Comparison of ENCODE assay signal across 11 cellular contexts in the genomic region with DNA sequence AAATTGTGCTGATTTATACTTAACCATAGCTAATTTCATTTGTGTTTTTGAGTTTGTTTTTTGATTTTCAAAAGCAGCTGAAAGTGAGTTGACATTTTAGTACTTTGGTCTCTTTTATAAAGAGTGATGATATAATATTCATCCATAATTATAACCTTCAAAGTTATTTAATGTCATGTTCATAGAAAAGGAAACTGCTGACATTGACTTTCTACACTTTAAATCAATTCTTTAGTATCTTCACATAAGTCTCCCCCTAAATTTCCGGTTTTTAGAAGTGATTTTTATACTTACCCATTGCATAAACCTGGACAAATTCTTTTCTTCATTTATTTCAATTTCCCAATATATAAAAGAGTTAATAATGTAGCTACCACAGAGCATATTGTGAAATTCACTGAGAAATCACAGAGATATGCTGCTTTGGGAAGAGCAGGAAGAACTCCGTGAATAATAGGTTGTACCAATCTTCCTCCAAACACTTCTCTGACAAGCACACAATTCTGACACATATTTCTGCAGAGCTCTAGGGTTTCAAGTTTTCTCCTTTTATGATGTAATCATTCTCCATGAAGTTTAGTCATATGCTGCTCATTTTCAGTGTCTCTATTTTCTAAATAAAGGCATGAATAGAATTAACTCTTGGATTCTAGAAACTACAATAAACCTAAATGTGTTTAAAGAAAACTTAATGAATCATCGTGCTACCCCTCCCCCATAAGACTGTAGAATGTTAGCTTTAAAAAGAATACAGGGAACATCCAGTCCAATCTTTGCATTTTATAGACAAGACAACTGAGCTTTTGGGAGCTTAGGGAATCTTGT. TPM values are rescaled to one million over a fixed set of nuclear protein-coding genes. Genes with fewer than 3 reads are reported as not detected.
DNase-seq lines count a peak whose midpoint lies in the region; ATAC-seq, FAIRE-seq and TF ChIP-seq lines count a peak whose summit lies in the region.
"Had no signal": no experiment of that assay in that cellular context is flagged by ENCODE, and none has a peak within 500 bp of the region (broad histone marks: within the 10 kb centered on the region; RNA-seq: fewer than 3 reads in every experiment).

No MANE protein-coding gene starts in this region.

- TF ChIP-seq EP300 in HepG2 (IDR thresholded peaks at IDR 0.05; ENCODE audit: low read depth in 2 of 2, low read length in 2 of 2) (no peak), HepG2 (CRISPR knock-in tag; IDR thresholded peaks at IDR 0.05; ENCODE audit: borderline replicate concordance) (no peak)

- no peak for TF ChIP-seq RAD21 in HepG2 (CRISPR knock-in tag; IDR thresholded peaks at IDR 0.05)

- POLR2A ChIA-PET in AG04449 (lab: Yijun Ruan, JAX), result interaction anchor here (0.7 to 1.7 kb wide), 3 partner anchors 13 to 88 kb away, joined by 3 to 12 read pairs (median 5); partner anchors contain the start of gene CDC42BPA
- POLR2A ChIA-PET in HepG2 (lab: Yijun Ruan, JAX), result no interaction called here

- H3K9ac ChIP-seq in mammary epithelial cell (ENCODE audit: insufficient read depth, low read length), result no peak overlapping the region
- no peak overlapping the region for H3K9ac ChIP-seq in HepG2 (ENCODE audit: insufficient read depth, low read depth, low read length)

- peak overlapping the region; percentile 66 for H3K4me2 ChIP-seq in mammary epithelial cell (ENCODE audit: insufficient read depth, low read depth, low read length)
- H3K4me2 ChIP-seq in HepG2 (ENCODE audit: low read depth, low read length), result no peak overlapping the region

- H3K36me3 ChIP-seq in mammary epithelial cell (ENCODE audit: insufficient read depth, low read length) (no peaks in the 10 kb centered on the region), HepG2 (replicated peaks in 1 of 2; ENCODE audit: control insufficient read depth in 1 of 2, insufficient read depth in 2 of 2, low read length in 2 of 2) (no peaks in the 10 kb centered on the region)
- H3K36me3 ChIP-seq: stomach had no signal

- in situ Hi-C loops in mammary epithelial cell (cut with MboI; ENCODE audit: low sequenced_read_pairs in 2 of 2) (no loop called here), HepG2 (cut with HindIII; ENCODE audit: extremely low pct_ligation_motif_present, low pct_unique_long_range_greater_than_20kb) (no loop called here)

- CTCF ChIA-PET in AG04449 (lab: Yijun Ruan, JAX) (interaction anchor here (0.8 to 1.9 kb wide), 2 partner anchors 14 to 23 kb away, joined by 3 to 5 read pairs; no protein-coding TSS in a partner anchor), mammary epithelial cell (lab: Charles Lee; ENCODE audit: low non-redundant PET) (no interaction called here), HepG2 (lab: Yijun Ruan, JAX; ENCODE audit: low intra/inter-chr PET ratio, low total read pairs) (no interaction called here)

- peaks cover 9% of the 10 kb centered on the region for H3K4me1 ChIP-seq in mammary epithelial cell (ENCODE audit: insufficient read depth, low read length)
- H3K4me1 ChIP-seq in HepG2 (ENCODE audit: insufficient read depth, low read length), result no peaks in the 10 kb centered on the region
- H3K4me1 ChIP-seq: stomach had no signal

- no peak overlapping the region for H3K4me3 ChIP-seq in AG04449 (ENCODE audit: low read depth, low read length)
- no peak overlapping the region for H3K4me3 ChIP-seq in mammary epithelial cell (replicated peaks in 1 of 3; ENCODE audit: insufficient read depth in 1 of 3, low read depth in 2 of 3, low read length in 3 of 3)
- no peak overlapping the region for H3K4me3 ChIP-seq in HepG2 (replicated peaks in 1 of 3; ENCODE audit: insufficient read depth in 1 of 3, low read depth in 2 of 3, low read length in 3 of 3)
- H3K4me3 ChIP-seq: stomach had no signal

- FAIRE-seq in HTR-8/SVneo (lab: Jason Lieb, UNC) (no peak), HepG2 (lab: Jason Lieb, UNC) (no peak), GM19239 (lab: Jason Lieb, UNC) (no peak)
- FAIRE-seq: frontal cortex had no signal

- peak overlapping the region; percentile 13 for H3K27ac ChIP-seq in mammary epithelial cell (ENCODE audit: insufficient read depth, low read depth, low read length)
- H3K27ac ChIP-seq in HepG2 (ENCODE audit: extremely low read length, insufficient read depth, low read length), result no peak overlapping the region
- H3K27ac ChIP-seq: stomach had no signal

- TF ChIP-seq CTCF in AG04449 (IDR thresholded peaks at IDR 0.05; ENCODE audit: insufficient read depth, low read length, missing control alignments) (no peak), mammary epithelial cell (conservative IDR thresholded peaks at IDR 0.05 in 1 of 2, IDR thresholded peaks at IDR 0.05 in 1 of 2; ENCODE audit: extremely low read depth in 1 of 2, insufficient read depth in 1 of 2, low read depth in 1 of 2, low read length in 2 of 2) (no peak), HepG2 (CRISPR knock-in tag; IDR thresholded peaks at IDR 0.05) (no peak)

- WGBS in mammary epithelial cell (ENCODE audit: low coverage, missing lambda C conversion rate), result 14% methylated on average over 3 of the region's 3 CpGs
- 2% methylated on average over 3 of the region's 3 CpGs for WGBS in HepG2 (ENCODE audit: low lambda C conversion rate)

- H2AFZ ChIP-seq in mammary epithelial cell (ENCODE audit: low read depth, low read length) (no peak overlapping the region), HepG2 (ENCODE audit: low read length) (no peak overlapping the region)

- dilution Hi-C loops in mammary epithelial cell (cut with HindIII; ENCODE audit: low sequenced_read_pairs), result no loop called here

- BruUV-seq in mammary epithelial cell (replicated peaks; lab: Mats Ljungman, UMichigan), result no TSS peak
- BruUV-seq in HepG2 (replicated peaks; lab: Mats Ljungman, UMichigan), result no TSS peak

- DNase-seq in AG04449 (ENCODE audit: low read depth, low spot score) (peak; percentile 85), HTR-8/SVneo (ENCODE audit: insufficient read length, low spot score) (peak; percentile 62), mammary epithelial cell (peak; percentile 89), HepG2 (ENCODE audit: low spot score) (no peak), NCI-H146 treated with DMSO at 0.1 percent for 48 hours (lab: John Stamatoyannopoulos, UW; ENCODE audit: unreplicated experiment) (no peak), GM19239 (ENCODE audit: insufficient read length, low spot score) (no peak), GM19240 (ENCODE audit: insufficient read length, low spot score) (no peak)
- DNase-seq: activated CD4-positive, alpha-beta T cell treated with anti-CD3 and anti-CD28 coated beads for 36 hours; stomach had no signal

- no peak for TF ChIP-seq POLR2A in HepG2 (IDR thresholded peaks at IDR 0.05; ENCODE audit: insufficient read depth in 1 of 2, low read depth in 2 of 2, low read length in 2 of 2)

- H3K9me3 ChIP-seq in mammary epithelial cell (replicated peaks; ENCODE audit: insufficient read depth, low read length), result no peaks in the 10 kb centered on the region
- no peaks in the 10 kb centered on the region for H3K9me3 ChIP-seq in HepG2 (ENCODE audit: low read length)
- H3K9me3 ChIP-seq: stomach had no signal

- ATAC-seq in HepG2, result no peak
- no peak for ATAC-seq in GM18517 (IDR thresholded peaks at IDR 0.05; ENCODE audit: unreplicated experiment)
- ATAC-seq: activated CD4-positive, alpha-beta T cell treated with anti-CD3 and anti-CD28 coated beads for 36 hours had no signal

- intact Hi-C loops in mammary epithelial cell (cut with micrococcal nuclease), result loop anchor here (1.0 kb wide), 1 partner anchor 26 kb away; the partner anchor contains the start of gene CDC42BPA
- intact Hi-C loops in HepG2 (cut with micrococcal nuclease; ENCODE audit: unreplicated experiment), result no loop called here

- H4K20me1 ChIP-seq in mammary epithelial cell (ENCODE audit: insufficient read depth, low read length), result no peaks in the 10 kb centered on the region
- no peaks in the 10 kb centered on the region for H4K20me1 ChIP-seq in HepG2 (ENCODE audit: insufficient read depth, low read length)

- no peaks in the 10 kb centered on the region for H3K27me3 ChIP-seq in mammary epithelial cell (ENCODE audit: insufficient read depth, low read length)
- no peaks in the 10 kb centered on the region for H3K27me3 ChIP-seq in HepG2 (ENCODE audit: control insufficient read depth in 1 of 2, insufficient read depth in 2 of 2, low read length in 2 of 2)
- H3K27me3 ChIP-seq: stomach had no signal

- H3K79me2 ChIP-seq in mammary epithelial cell (ENCODE audit: insufficient read depth, low read length) (no peaks in the 10 kb centered on the region), HepG2 (ENCODE audit: insufficient read depth, low read length) (no peaks in the 10 kb centered on the region)

TF ChIP-seq in HepG2, 621 proteins besides CTCF, POLR2A, EP300 and RAD21 (continues in another document):
- TF ChIP-seq ZNF496 (CRISPR knock-in tag; IDR thresholded peaks at IDR 0.05; ENCODE audit: insufficient replicate concordance) (no peak), MAFF (IDR thresholded peaks at IDR 0.05; ENCODE audit: low read depth, low read length) (peak; percentile 71), HNRNPK (IDR thresholded peaks at IDR 0.05; ENCODE audit: low read depth, low read length, poor library complexity, severe bottlenecking) (no peak), TGIF2 (CRISPR knock-in tag; IDR thresholded peaks at IDR 0.05) (no peak)

RNA-seq across cellular contexts. Expression of gene CDC42BPA, which starts 25.6 kb away (rescaled TPM):
- total RNA-seq in mammary epithelial cell, result 10 to 100 TPM; 50.8 to 56.1 TPM
- polyA plus RNA-seq in mammary epithelial cell, result 9.6 TPM
- 35.7 TPM for polyA minus RNA-seq in mammary epithelial cell
- 15.4 and 16.0 TPM in 2 replicates for total RNA-seq in HepG2 (2016; rRNA removed; fragmentation: Illumina TruSeq; extraction: Trizol)
- total RNA-seq in HepG2 (2016; cell fraction: cytosol; rRNA removed; fragmentation: Illumina TruSeq; extraction: Trizol; ENCODE audit: low read depth), result 14.9 and 18.1 TPM in 2 replicates
- 13.8 and 15.4 TPM in 2 replicates for total RNA-seq in HepG2 (2016; cell fraction: insoluble cytoplasmic fraction; rRNA removed; fragmentation: Illumina TruSeq; extraction: Trizol)
- total RNA-seq in HepG2 (2016; cell fraction: membrane; rRNA removed; fragmentation: Illumina TruSeq; extraction: Trizol), result 11.4 and 14.7 TPM in 2 replicates
- total RNA-seq in HepG2 (2016; cell fraction: nucleus; rRNA removed; fragmentation: Illumina TruSeq; extraction: Trizol), result 31.5 and 36.1 TPM in 2 replicates
- 6.5 and 7.4 TPM in 2 replicates for polyA plus RNA-seq in HepG2 (2011; rRNA removed)
- polyA plus RNA-seq in HepG2 (2011; cell fraction: cytosol; rRNA removed), result 3.2 and 5.4 TPM in 2 replicates
- polyA plus RNA-seq in HepG2 (2011; cell fraction: nucleus; rRNA removed), result 7.2 and 9.9 TPM in 2 replicates
- polyA plus RNA-seq in HepG2 (2012), result 9.5 and 12.2 TPM in 2 replicates
- 0.61 and 0.69 TPM in 2 replicates for polyA plus RNA-seq in HepG2 (2016; cell fraction: cytosol; fragmentation: Illumina TruSeq; extraction: Trizol; ENCODE audit: low read depth)
- 7.5 and 8.2 TPM in 2 replicates for polyA plus RNA-seq in HepG2 (2016; cell fraction: insoluble cytoplasmic fraction; fragmentation: Illumina TruSeq; extraction: Trizol; ENCODE audit: low read depth)
- 1.8 and 2.2 TPM in 2 replicates for polyA plus RNA-seq in HepG2 (2016; cell fraction: membrane; fragmentation: Illumina TruSeq; extraction: Trizol; ENCODE audit: low read depth)
- polyA plus RNA-seq in HepG2 (2016; cell fraction: nucleus; fragmentation: Illumina TruSeq; extraction: Trizol; ENCODE audit: insufficient read depth, low read depth), result 8.1 and 9.4 TPM in 2 replicates
- polyA minus RNA-seq in HepG2 (2011; rRNA and poly(A)+ RNA removed; ENCODE audit: low replicate concordance), result 17.7 and 19.2 TPM in 2 replicates
- polyA minus RNA-seq in HepG2 (2011; cell fraction: cytosol; rRNA and poly(A)+ RNA removed), result 12.0 and 17.0 TPM in 2 replicates
- polyA minus RNA-seq in HepG2 (2011; cell fraction: nucleus; rRNA and poly(A)+ RNA removed), result 119 and 124 TPM in 2 replicates

Comparison
In these comparisons a context has a peak if more than half of its experiments do, and no peak if none do; other contexts are left out.
1. DNase-seq: peak in AG04449 (single experiment), HTR-8/SVneo (single experiment) and mammary epithelial cell (single experiment); none in HepG2 (single experiment), NCI-H146 treated with DMSO at 0.1 percent for 48 hours (single experiment), GM19239 (single experiment) and GM19240 (single experiment).